Comparison of ENCODE assay signal across 39 cellular contexts in the genomic region with DNA sequence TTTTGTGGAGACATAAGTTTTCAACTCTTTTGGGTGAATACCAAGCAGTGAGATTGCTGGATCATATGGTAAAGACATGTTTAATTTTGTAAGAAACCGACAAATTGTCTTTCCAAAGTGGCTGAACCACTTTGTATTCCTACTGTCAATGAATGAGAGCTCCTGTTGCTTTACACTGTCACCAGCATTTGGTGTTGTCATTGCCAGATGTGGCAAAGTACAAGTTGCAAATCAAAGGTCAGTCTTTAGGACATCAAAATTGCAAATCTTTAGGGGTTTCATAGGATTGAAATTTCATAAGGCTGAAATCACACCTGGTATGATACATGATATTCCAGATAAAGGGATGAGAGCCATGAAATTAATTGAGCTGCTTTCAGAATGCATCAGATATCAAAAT.
"Had no signal": no experiment of that assay in that cellular context is flagged by ENCODE, and none has a peak within 500 bp of the region (broad histone marks: within the 10 kb centered on the region; RNA-seq: fewer than 3 reads in every experiment).

No MANE protein-coding gene starts in this region.

- H3K27me3 Mint-ChIP-seq: activated naive CD4-positive, alpha-beta T cell treated with anti-CD3 and anti-CD28 coated beads, Interleukin-2, amount 50 U/mL, for 24 hours; activated naive CD8-positive, alpha-beta T cell; activated naive CD8-positive, alpha-beta T cell treated with anti-CD3 and anti-CD28 coated beads for 36 hours; brain; central memory CD8-positive, alpha-beta T cell had no signal

- H3K9me3 ChIP-seq: adrenal gland, ascending aorta, body of pancreas had no signal

- H3K4me3 ChIP-seq: adrenal gland, ascending aorta, body of pancreas, breast epithelium, cardiac muscle cell had no signal

- H3K36me3 ChIP-seq: adrenal gland, ascending aorta, brain microvascular endothelial cell, breast epithelium, cardiac muscle cell had no signal

- ATAC-seq: activated naive CD4-positive, alpha-beta T cell treated with anti-CD3 and anti-CD28 coated beads, Interleukin-2, amount 50 U/mL, for 72 hours; activated naive CD8-positive, alpha-beta T cell treated with anti-CD3 and anti-CD28 coated beads, Interleukin-2, amount 50 U/mL, for 24 hours; activated T-cell treated with anti-CD3 and anti-CD28 coated beads, Interleukin-2, amount 50 U/mL, for 4 hours; activated T-cell treated with anti-CD3 and anti-CD28 coated beads, Interleukin-2, amount 50 U/mL, for 72 hours; activated T-helper 17 cell treated with anti-CD3 and anti-CD28 coated beads, Interleukin-2, amount 50 U/mL, for 72 hours; body of pancreas had no signal

- H3K27ac Mint-ChIP-seq: activated naive CD4-positive, alpha-beta T cell treated with anti-CD3 and anti-CD28 coated beads for 36 hours; activated naive CD4-positive, alpha-beta T cell treated with anti-CD3 and anti-CD28 coated beads, Interleukin-2, amount 10 ng/mL, durations not matched to agents 7 days and 5 days; activated naive CD4-positive, alpha-beta T cell treated with anti-CD3 and anti-CD28 coated beads, Interleukin-2, amount 50 U/mL, for 24 hours; activated naive CD4-positive, alpha-beta T cell treated with anti-CD3 and anti-CD28 coated beads, Interleukin-2, amount 50 U/mL, for 72 hours; activated naive CD8-positive, alpha-beta T cell; activated naive CD8-positive, alpha-beta T cell treated with anti-CD3 and anti-CD28 coated beads for 36 hours; activated naive CD8-positive, alpha-beta T cell treated with anti-CD3 and anti-CD28 coated beads, Interleukin-2, amount 10 ng/mL, durations not matched to agents 7 days and 5 days; activated naive CD8-positive, alpha-beta T cell treated with anti-CD3 and anti-CD28 coated beads, Interleukin-2, amount 50 U/mL, for 24 hours; activated T-cell treated with anti-CD3 and anti-CD28 coated beads, Interleukin-2, amount 50 U/mL, for 24 hours; activated T-cell treated with anti-CD3 and anti-CD28 coated beads, Interleukin-2, amount 50 U/mL, for 72 hours; activated T-helper 1 cell treated with anti-CD3 and anti-CD28 coated beads, Interleukin-12 subunit alpha, Interleukin-12 subunit beta, Interleukin-2, Interleukin-4 antibody, amounts not matched to agents 30 ng/mL and 10 ng/mL and 1 ng/mL, durations not matched to agents 14 hours and 24 hours and 36 hours; activated T-helper 17 cell treated with anti-CD3 and anti-CD28 coated beads, Interleukin-2, amount 50 U/mL, for 72 hours; activated T-helper 2 cell treated with anti-CD3 and anti-CD28 coated beads, Interferon-gamma antibody, Interleukin-2, Interleukin-4, amounts not matched to agents 10 μg/mL and 5 μg/mL and 100 μg/mL, durations not matched to agents 14 hours and 24 hours and 36 hours; brain had no signal

- DNase-seq: activated effector memory CD4-positive, alpha-beta T cell treated with anti-CD3 and anti-CD28 coated beads, Interleukin-2, amount 50 U/mL, for 16 hours; activated effector memory CD4-positive, alpha-beta T cell treated with Interleukin-2 at 50 U/mL for 16 hours; activated gamma-delta T cell; activated gamma-delta T cell treated with Interleukin-2 at 50 U/mL for 16 hours; activated naive CD4-positive, alpha-beta T cell; activated naive CD4-positive, alpha-beta T cell treated with anti-CD3 and anti-CD28 coated beads for 36 hours; activated naive CD4-positive, alpha-beta T cell treated with anti-CD3 and anti-CD28 coated beads, Interleukin-2, amount 10 ng/mL, durations not matched to agents 7 days and 5 days; activated naive CD4-positive, alpha-beta T cell treated with anti-CD3 and anti-CD28 coated beads, Interleukin-2, amount 50 U/mL, for 16 hours; activated naive CD4-positive, alpha-beta T cell treated with Interleukin-2 at 50 U/mL for 16 hours; activated naive CD8-positive, alpha-beta T cell treated with anti-CD3 and anti-CD28 coated beads for 36 hours; activated naive CD8-positive, alpha-beta T cell treated with anti-CD3 and anti-CD28 coated beads, Interleukin-2, amount 10 ng/mL, durations not matched to agents 7 days and 5 days; activated naive CD8-positive, alpha-beta T cell treated with anti-CD3 and anti-CD28 coated beads, Interleukin-2, amount 50 U/mL, for 24 hours; activated T-cell treated with anti-CD3 and anti-CD28 coated beads, Interleukin-2, amount 50 U/mL, for 1 hour; activated T-cell treated with anti-CD3 and anti-CD28 coated beads, Interleukin-2, amount 50 U/mL, for 24 hours; activated T-cell treated with anti-CD3 and anti-CD28 coated beads, Interleukin-2, amount 50 U/mL, for 4 hours; activated T-cell treated with anti-CD3 and anti-CD28 coated beads, Interleukin-2, amount 50 U/mL, for 48 hours; activated T-cell treated with anti-CD3 and anti-CD28 coated beads, Interleukin-2, amount 50 U/mL, for 72 hours; adrenal gland; amniotic stem cell; amygdala; anterior cingulate cortex; aorta; body of pancreas; brain microvascular endothelial cell; caudate nucleus; central memory CD4-positive, alpha-beta T cell; cerebellar nuclear complex had no signal

- H3K36me3 Mint-ChIP-seq: activated naive CD4-positive, alpha-beta T cell treated with anti-CD3 and anti-CD28 coated beads, Interleukin-2, amount 10 ng/mL, durations not matched to agents 7 days and 5 days; activated naive CD4-positive, alpha-beta T cell treated with anti-CD3 and anti-CD28 coated beads, Interleukin-2, amount 50 U/mL, for 24 hours; activated naive CD4-positive, alpha-beta T cell treated with anti-CD3 and anti-CD28 coated beads, Interleukin-2, amount 50 U/mL, for 72 hours; activated naive CD8-positive, alpha-beta T cell; activated naive CD8-positive, alpha-beta T cell treated with anti-CD3 and anti-CD28 coated beads for 36 hours; activated naive CD8-positive, alpha-beta T cell treated with anti-CD3 and anti-CD28 coated beads, Interleukin-2, amount 10 ng/mL, durations not matched to agents 7 days and 5 days; brain had no signal

- H3K4me3 Mint-ChIP-seq: activated naive CD4-positive, alpha-beta T cell treated with anti-CD3 and anti-CD28 coated beads for 36 hours; activated naive CD4-positive, alpha-beta T cell treated with anti-CD3 and anti-CD28 coated beads, Interleukin-2, amount 10 ng/mL, durations not matched to agents 7 days and 5 days; activated naive CD4-positive, alpha-beta T cell treated with anti-CD3 and anti-CD28 coated beads, Interleukin-2, amount 50 U/mL, for 24 hours; activated naive CD8-positive, alpha-beta T cell; activated naive CD8-positive, alpha-beta T cell treated with anti-CD3 and anti-CD28 coated beads for 36 hours; activated naive CD8-positive, alpha-beta T cell treated with anti-CD3 and anti-CD28 coated beads, Interleukin-2, amount 10 ng/mL, durations not matched to agents 7 days and 5 days; activated naive CD8-positive, alpha-beta T cell treated with anti-CD3 and anti-CD28 coated beads, Interleukin-2, amount 50 U/mL, for 24 hours; activated T-cell treated with anti-CD3 and anti-CD28 coated beads, Interleukin-2, amount 50 U/mL, for 24 hours; activated T-cell treated with anti-CD3 and anti-CD28 coated beads, Interleukin-2, amount 50 U/mL, for 4 hours; activated T-cell treated with anti-CD3 and anti-CD28 coated beads, Interleukin-2, amount 50 U/mL, for 72 hours; activated T-helper 1 cell treated with anti-CD3 and anti-CD28 coated beads, Interleukin-12 subunit alpha, Interleukin-12 subunit beta, Interleukin-2, Interleukin-4 antibody, amounts not matched to agents 30 ng/mL and 10 ng/mL and 1 ng/mL, durations not matched to agents 14 hours and 24 hours and 36 hours; activated T-helper 17 cell treated with anti-CD3 and anti-CD28 coated beads, Interleukin-2, amount 50 U/mL, for 72 hours; brain; central memory CD8-positive, alpha-beta T cell had no signal

- FAIRE-seq: bronchial epithelial cell had no signal

- H3K4me1 ChIP-seq: adrenal gland, ascending aorta, body of pancreas, breast epithelium had no signal

- H3K27ac ChIP-seq: adrenal gland, ascending aorta, body of pancreas, brain microvascular endothelial cell, breast epithelium, cardiac muscle cell had no signal

- H3K9me3 Mint-ChIP-seq: activated naive CD4-positive, alpha-beta T cell treated with anti-CD3 and anti-CD28 coated beads for 36 hours; activated naive CD4-positive, alpha-beta T cell treated with anti-CD3 and anti-CD28 coated beads, Interleukin-2, amount 10 ng/mL, durations not matched to agents 7 days and 5 days; activated naive CD4-positive, alpha-beta T cell treated with anti-CD3 and anti-CD28 coated beads, Interleukin-2, amount 50 U/mL, for 24 hours; activated naive CD4-positive, alpha-beta T cell treated with anti-CD3 and anti-CD28 coated beads, Interleukin-2, amount 50 U/mL, for 72 hours; activated naive CD8-positive, alpha-beta T cell treated with anti-CD3 and anti-CD28 coated beads for 36 hours; activated naive CD8-positive, alpha-beta T cell treated with anti-CD3 and anti-CD28 coated beads, Interleukin-2, amount 10 ng/mL, durations not matched to agents 7 days and 5 days; activated naive CD8-positive, alpha-beta T cell treated with anti-CD3 and anti-CD28 coated beads, Interleukin-2, amount 50 U/mL, for 24 hours; activated T-cell treated with anti-CD3 and anti-CD28 coated beads, Interleukin-2, amount 50 U/mL, for 24 hours; activated T-cell treated with anti-CD3 and anti-CD28 coated beads, Interleukin-2, amount 50 U/mL, for 4 hours; activated T-cell treated with anti-CD3 and anti-CD28 coated beads, Interleukin-2, amount 50 U/mL, for 72 hours; activated T-helper 1 cell treated with anti-CD3 and anti-CD28 coated beads, Interleukin-12 subunit alpha, Interleukin-12 subunit beta, Interleukin-2, Interleukin-4 antibody, amounts not matched to agents 30 ng/mL and 10 ng/mL and 1 ng/mL, durations not matched to agents 14 hours and 24 hours and 36 hours; activated T-helper 17 cell treated with anti-CD3 and anti-CD28 coated beads, Interleukin-2, amount 50 U/mL, for 72 hours; activated T-helper 2 cell treated with anti-CD3 and anti-CD28 coated beads, Interferon-gamma antibody, Interleukin-2, Interleukin-4, amounts not matched to agents 10 μg/mL and 5 μg/mL and 100 μg/mL, durations not matched to agents 14 hours and 24 hours and 36 hours; central memory CD8-positive, alpha-beta T cell had no signal

- H3K27me3 ChIP-seq: adrenal gland, ascending aorta, body of pancreas, brain microvascular endothelial cell, breast epithelium, cardiac muscle cell had no signal

- H3K4me1 Mint-ChIP-seq: activated naive CD4-positive, alpha-beta T cell treated with anti-CD3 and anti-CD28 coated beads, Interleukin-2, amount 50 U/mL, for 24 hours; activated naive CD8-positive, alpha-beta T cell treated with anti-CD3 and anti-CD28 coated beads, Interleukin-2, amount 50 U/mL, for 24 hours; activated T-helper 17 cell treated with anti-CD3 and anti-CD28 coated beads, Interleukin-2, amount 50 U/mL, for 72 hours; brain; central memory CD8-positive, alpha-beta T cell had no signal
